Comparison of ENCODE assay signal across 2 cellular contexts in genomic region chr7:29883462-29884398, GRCh38.
A peak's percentile ranks its signal among the peaks of the same experiment; 100 is the strongest.
TF ChIP-seq lines count a peak whose summit lies in the region.

No MANE protein-coding gene starts in this region.

TF ChIP-seq in H1, 55 proteins besides CTCF, POLR2A, EP300 and RAD21 (continues in another document):
- no peak for TF ChIP-seq RNF2 (IDR thresholded peaks at IDR 0.05; ENCODE audit: borderline replicate concordance, low read depth, low read length, missing control alignments, poor library complexity, severe bottlenecking)
- TF ChIP-seq JUN (IDR thresholded peaks at IDR 0.05; ENCODE audit: low read depth, low read length): no peak
- TF ChIP-seq SUZ12 (IDR thresholded peaks at IDR 0.05; ENCODE audit: low read length): no peak
- no peak for TF ChIP-seq YY1 (IDR thresholded peaks at IDR 0.05; ENCODE audit: low read depth, low read length)
- TF ChIP-seq SP1 (IDR thresholded peaks at IDR 0.05; ENCODE audit: low read depth, low read length): no peak
- TF ChIP-seq TAF1 (IDR thresholded peaks at IDR 0.05; ENCODE audit: low read depth, low read length): no peak; the same call in 1 of the 2 replicates
- peak; percentile 27 for TF ChIP-seq KDM4A (IDR thresholded peaks at IDR 0.05; ENCODE audit: low read depth, low read length, severe bottlenecking)
- no peak for TF ChIP-seq RBBP5 (IDR thresholded peaks at IDR 0.05; ENCODE audit: borderline replicate concordance, low read depth, low read length)
- TF ChIP-seq SP2 (IDR thresholded peaks at IDR 0.05; ENCODE audit: low read length): no peak
- TF ChIP-seq E2F6 (IDR thresholded peaks at IDR 0.05): peak; percentile 49
- TF ChIP-seq BCL11A (IDR thresholded peaks at IDR 0.05; ENCODE audit: low read depth in 2 of 2, low read length in 2 of 2): no peak
- no peak for TF ChIP-seq BACH1 (IDR thresholded peaks at IDR 0.05; ENCODE audit: low read length)
- no peak for TF ChIP-seq NANOG (IDR thresholded peaks at IDR 0.05; ENCODE audit: insufficient read depth, low read depth, low read length, poor library complexity, severe bottlenecking)
- TF ChIP-seq MAX (IDR thresholded peaks at IDR 0.05): peak; percentile 32
- TF ChIP-seq EZH2 (IDR thresholded peaks at IDR 0.05; ENCODE audit: low read depth, low read length, severe bottlenecking): no peak
- no peak for TF ChIP-seq TCF12 (IDR thresholded peaks at IDR 0.05; ENCODE audit: low read depth, low read length)
- TF ChIP-seq MAFK (IDR thresholded peaks at IDR 0.05; ENCODE audit: low read depth, low read length): no peak
- TF ChIP-seq CREB1 (IDR thresholded peaks at IDR 0.05): no peak
- no peak for TF ChIP-seq RXRA (IDR thresholded peaks at IDR 0.05; ENCODE audit: insufficient read depth, low read depth, low read length)
- no peak for TF ChIP-seq FOSL1 (IDR thresholded peaks at IDR 0.05; ENCODE audit: insufficient read depth, low read depth, low read length)
- TF ChIP-seq ATF2 (IDR thresholded peaks at IDR 0.05; ENCODE audit: low read length): no peak
- TF ChIP-seq HDAC2 (IDR thresholded peaks at IDR 0.05; ENCODE audit: borderline replicate concordance in 1 of 2, low read depth in 2 of 2, low read length in 2 of 2): 0 out of 4 replicates have a peak, but pooled peaks of 1 of the 2 experiments have one; percentile 32
- no peak for TF ChIP-seq CBX8 (IDR thresholded peaks at IDR 0.05; ENCODE audit: borderline replicate concordance, low read depth, low read length)
- no peak for TF ChIP-seq POU5F1 (IDR thresholded peaks at IDR 0.05; ENCODE audit: low read depth, low read length)
- no peak for TF ChIP-seq ZNF274 (IDR thresholded peaks at IDR 0.05; ENCODE audit: borderline replicate concordance, extremely low read depth, low read length)
- TF ChIP-seq USF2 (IDR thresholded peaks at IDR 0.05; ENCODE audit: low read length): 0 out of 2 replicates have a peak, but pooled peaks have one; percentile 6
- TF ChIP-seq SRF (IDR thresholded peaks at IDR 0.05; ENCODE audit: low read depth, low read length): no peak
- TF ChIP-seq SP4 (IDR thresholded peaks at IDR 0.05; ENCODE audit: low read length): no peak
- TF ChIP-seq CTBP2 (IDR thresholded peaks at IDR 0.05; ENCODE audit: borderline replicate concordance, insufficient read depth, insufficient read length, low read length): no peak
- TF ChIP-seq GABPA (IDR thresholded peaks at IDR 0.05; ENCODE audit: borderline replicate concordance, insufficient read depth, low read length): no peak
- TF ChIP-seq EGR1 (IDR thresholded peaks at IDR 0.05; ENCODE audit: borderline replicate concordance, low read depth, low read length): peak; percentile 86
- no peak for TF ChIP-seq TEAD4 (IDR thresholded peaks at IDR 0.05; ENCODE audit: low read depth, low read length)
- TF ChIP-seq SIRT6 (IDR thresholded peaks at IDR 0.05; ENCODE audit: low read length): no peak

TF ChIP-seq in HepG2, 621 proteins besides CTCF, POLR2A, EP300 and RAD21:
- TF ChIP-seq NR1H2 (CRISPR knock-in tag; IDR thresholded peaks at IDR 0.05; ENCODE audit: borderline replicate concordance, low read depth): no peak
- no peak for TF ChIP-seq ELF4 (CRISPR knock-in tag; IDR thresholded peaks at IDR 0.05; ENCODE audit: borderline replicate concordance)
- TF ChIP-seq KAT8 (CRISPR knock-in tag; IDR thresholded peaks at IDR 0.05): no peak
- no peak for TF ChIP-seq SP140L (CRISPR knock-in tag; IDR thresholded peaks at IDR 0.05; ENCODE audit: borderline replicate concordance)
- no peak for TF ChIP-seq ZNF761 (CRISPR knock-in tag; conservative IDR thresholded peaks at IDR 0.05)
- TF ChIP-seq ATF2 (CRISPR knock-in tag; IDR thresholded peaks at IDR 0.05): no peak
- no peak for TF ChIP-seq TAF1 (CRISPR knock-in tag; IDR thresholded peaks at IDR 0.05)
- no peak for TF ChIP-seq ZSCAN31 (CRISPR knock-in tag; IDR thresholded peaks at IDR 0.05; ENCODE audit: low read depth)
- TF ChIP-seq DMAP1 (CRISPR knock-in tag; IDR thresholded peaks at IDR 0.05): no peak
- no peak for TF ChIP-seq ZBTB4 (CRISPR knock-in tag; IDR thresholded peaks at IDR 0.05; ENCODE audit: borderline replicate concordance)
TF ChIP-seq in HepG2: peak in this region for 0.
